Comparison of ENCODE assay signal across 18 cellular contexts in genomic region chr1:239803666-239804228, GRCh38.
"Had no signal": no experiment of that assay in that cellular context is flagged by ENCODE, and none has a peak within 500 bp of the region (broad histone marks: within the 10 kb centered on the region; RNA-seq: fewer than 3 reads in every experiment).

No MANE protein-coding gene starts in this region.

- H3K4me1 ChIP-seq: gastrocnemius medialis, left ventricle myocardium inferior, right atrium auricular region had no signal

- H3K9me3 Mint-ChIP-seq: natural killer cell had no signal

- H3K4me3 Mint-ChIP-seq: natural killer cell had no signal

- DNase-seq: activated CD4-positive, CD25-positive, alpha-beta regulatory T cell treated with anti-CD3 and anti-CD28 coated beads, Interleukin-2, amount 50 U/mL, for 72 hours; activated naive CD4-positive, alpha-beta T cell treated with Interleukin-2 at 50 U/mL for 16 hours; anterior cingulate cortex; brain microvascular endothelial cell; cerebellar nuclear complex; erythroblast; gastrocnemius medialis; kidney; left ventricle myocardium inferior; natural killer cell; nucleus accumbens; stimulated activated CD4-positive, alpha-beta T cell treated with anti-CD3 and anti-CD28 coated beads, Interleukin-4, amount 100 ng/mL, for 24 hours; stimulated activated naive CD4-positive, alpha-beta T cell; T-helper 9 cell; tibial artery had no signal

- H3K27ac Mint-ChIP-seq: natural killer cell had no signal

- H3K36me3 ChIP-seq: brain microvascular endothelial cell, gastrocnemius medialis, left ventricle myocardium inferior, right atrium auricular region, tibial artery, vagina had no signal

- H3K4me3 ChIP-seq: gastrocnemius medialis, left ventricle myocardium inferior, right atrium auricular region, skin epidermis, tibial artery, vagina had no signal

- H3K9me3 ChIP-seq: gastrocnemius medialis, left ventricle myocardium inferior, right atrium auricular region, tibial artery, vagina had no signal

- ATAC-seq: gastrocnemius medialis, natural killer cell had no signal

- H3K36me3 Mint-ChIP-seq: natural killer cell had no signal

- H3K27ac ChIP-seq: brain microvascular endothelial cell, gastrocnemius medialis, left ventricle myocardium inferior, right atrium auricular region, skin epidermis, tibial artery, vagina had no signal

- H3K27me3 ChIP-seq: brain microvascular endothelial cell, gastrocnemius medialis, right atrium auricular region, tibial artery, vagina had no signal
